Comparison of ENCODE assay signal across 8 cellular contexts in genomic region chr17:76556759-76557367, GRCh38. TPM values are rescaled to one million over a fixed set of nuclear protein-coding genes. Genes with fewer than 3 reads are reported as not detected.
DNase-seq lines count a peak whose midpoint lies in the region; ATAC-seq and TF ChIP-seq lines count a peak whose summit lies in the region.

No MANE protein-coding gene starts in this region.

- H3K4me1 ChIP-seq in A673 (ENCODE audit: insufficient read depth, low read length, poor library complexity, severe bottlenecking) = peaks cover 27% of the 10 kb centered on the region
- H3K4me1 ChIP-seq in HUES6 (ENCODE audit: control insufficient read depth, insufficient read depth, low read length) = peaks cover 23% of the 10 kb centered on the region
- peaks cover 6% of the 10 kb centered on the region for H3K4me1 ChIP-seq in parathyroid adenoma

- TSS peak; percentile 81 for BruUV-seq in A673 (replicated peaks; lab: Mats Ljungman, UMichigan)

- no peaks in the 10 kb centered on the region for H3K9me3 ChIP-seq in A673 (ENCODE audit: low read depth, low read length, poor library complexity, severe bottlenecking)
- no peaks in the 10 kb centered on the region for H3K9me3 ChIP-seq in HUES6 (ENCODE audit: control insufficient read depth, insufficient read depth, low read depth, low read length)
- H3K9me3 ChIP-seq in parathyroid adenoma (ENCODE audit: control insufficient read depth, low read length) = no peaks in the 10 kb centered on the region

- peak; percentile 31 for ATAC-seq in GM18868 (IDR thresholded peaks at IDR 0.05; ENCODE audit: unreplicated experiment)
- peak; percentile 19 for ATAC-seq in activated CD8-positive, alpha-beta T cell treated with anti-CD3 and anti-CD28 coated beads for 36 hours

- H3K27me3 ChIP-seq in A673 (replicated peaks; ENCODE audit: insufficient read depth, low read depth, low read length, poor library complexity) (no peaks in the 10 kb centered on the region), HUES6 (ENCODE audit: control insufficient read depth, insufficient read depth, low read length) (no peaks in the 10 kb centered on the region), parathyroid adenoma (ENCODE audit: control insufficient read depth, insufficient read depth, low read length) (no peaks in the 10 kb centered on the region)

- peak; percentile 34 for DNase-seq in A673 (ENCODE audit: low spot score)
- peak; percentile 27 for DNase-seq in activated CD8-positive, alpha-beta T cell treated with anti-CD3 and anti-CD28 coated beads for 36 hours
- DNase-seq in fibroblast of pulmonary artery (ENCODE audit: low read depth) = peak; percentile 84
- no peak for DNase-seq in germinal center (ENCODE audit: low spot score)
- no peak for DNase-seq in NCI-H82 treated with DMSO at 0.1 percent for 48 hours (lab: John Stamatoyannopoulos, UW; ENCODE audit: unreplicated experiment)

- H3K9ac ChIP-seq in HUES6 (ENCODE audit: low read length) (peak overlapping the region; percentile 70), parathyroid adenoma (peak overlapping the region; percentile 20)

- H3K4me3 ChIP-seq in A673 (ENCODE audit: low read depth, low read length, poor library complexity, severe bottlenecking) (peak overlapping the region; percentile 71), HUES6 (ENCODE audit: low read depth, low read length) (peak overlapping the region; percentile 92), fibroblast of pulmonary artery (replicated peaks; ENCODE audit: low read depth, low read length) (peak overlapping the region; percentile 99), parathyroid adenoma (ENCODE audit: low read depth, low read length) (peak overlapping the region; percentile 88)

- peak overlapping the region; percentile 98 for H3K27ac Mint-ChIP-seq in activated CD8-positive, alpha-beta T cell treated with anti-CD3 and anti-CD28 coated beads for 36 hours

- no peaks in the 10 kb centered on the region for H3K9me3 Mint-ChIP-seq in activated CD8-positive, alpha-beta T cell treated with anti-CD3 and anti-CD28 coated beads for 36 hours

- intact Hi-C loops in A673 (cut with micrococcal nuclease; ENCODE audit: unreplicated experiment) = loop anchor here (5.0 kb wide), 1 partner anchor 115 kb away; no protein-coding TSS in a partner anchor
- intact Hi-C loops in activated CD8-positive, alpha-beta T cell treated with anti-CD3 and anti-CD28 coated beads for 36 hours (cut with micrococcal nuclease) = loop anchor here (5.0 kb wide), 1 partner anchor 35 kb away; no protein-coding TSS in a partner anchor

- H3K27ac ChIP-seq in A673 (ENCODE audit: low read depth, low read length, poor library complexity, severe bottlenecking) = peak overlapping the region; percentile 88
- no peak overlapping the region for H3K27ac ChIP-seq in HUES6 (ENCODE audit: low read depth, low read length)
- H3K27ac ChIP-seq in parathyroid adenoma = peak overlapping the region; percentile 90

- H3K36me3 Mint-ChIP-seq in activated CD8-positive, alpha-beta T cell treated with anti-CD3 and anti-CD28 coated beads for 36 hours (ENCODE audit: low read depth) = peaks cover 48% of the 10 kb centered on the region

- H3K36me3 ChIP-seq in A673 (ENCODE audit: insufficient read depth, low read length, poor library complexity, severe bottlenecking) = peaks cover 28% of the 10 kb centered on the region
- peaks cover 37% of the 10 kb centered on the region for H3K36me3 ChIP-seq in HUES6 (ENCODE audit: control insufficient read depth, insufficient read depth, low read length)
- H3K36me3 ChIP-seq in parathyroid adenoma (ENCODE audit: control insufficient read depth, insufficient read depth, low read length) = no peaks in the 10 kb centered on the region

- TF ChIP-seq CTCF in A673 (conservative IDR thresholded peaks at IDR 0.05; ENCODE audit: low read depth, low read length) (no peak), fibroblast of pulmonary artery (IDR thresholded peaks at IDR 0.05; ENCODE audit: low read length, missing control alignments) (no peak), parathyroid adenoma (IDR thresholded peaks at IDR 0.05) (no peak)
- TF ChIP-seq CTCF in activated CD8-positive, alpha-beta T cell treated with anti-CD3 and anti-CD28 coated beads for 36 hours (IDR thresholded peaks at IDR 0.05) = no peak

- H3K79me2 ChIP-seq in parathyroid adenoma = peaks cover 20% of the 10 kb centered on the region

- CTCF ChIA-PET in A673 (lab: Charles Lee) = interaction anchor here (0.6 to 1.9 kb wide), 2 partner anchors 12 to 67 kb away, joined by 3 to 7 read pairs; no protein-coding TSS in a partner anchor
- CTCF ChIA-PET in activated CD8-positive, alpha-beta T cell treated with anti-CD3 and anti-CD28 coated beads for 36 hours (lab: Charles Lee) = interaction anchor here (1.0 to 7.3 kb wide), 10 partner anchors 8 to 277 kb away, joined by 3 to 64 read pairs (median 10); partner anchors contain the start of gene PRPSAP1

- peak overlapping the region; percentile 99 for H3K4me3 Mint-ChIP-seq in activated CD8-positive, alpha-beta T cell treated with anti-CD3 and anti-CD28 coated beads for 36 hours

- H3K27me3 Mint-ChIP-seq in activated CD8-positive, alpha-beta T cell treated with anti-CD3 and anti-CD28 coated beads for 36 hours = no peaks in the 10 kb centered on the region

- H3K4me2 ChIP-seq in parathyroid adenoma (ENCODE audit: low read length) = peak overlapping the region; percentile 93

- peaks cover 42% of the 10 kb centered on the region for H3K4me1 Mint-ChIP-seq in activated CD8-positive, alpha-beta T cell treated with anti-CD3 and anti-CD28 coated beads for 36 hours (ENCODE audit: low read depth)

- POLR2A ChIA-PET in A673 (lab: Charles Lee; ENCODE audit: low non-redundant PET) = interaction anchor here (0.6 to 0.8 kb wide), 2 partner anchors 10 to 94 kb away, joined by 3 to 4 read pairs; no protein-coding TSS in a partner anchor
- POLR2A ChIA-PET in activated CD8-positive, alpha-beta T cell treated with anti-CD3 and anti-CD28 coated beads for 36 hours (lab: Charles Lee) = interaction anchor here (0.6 to 4.0 kb wide), 25 partner anchors 11 to 204 kb away, joined by 3 to 40 read pairs (median 4); partner anchors contain the start of genes JMJD6, METTL23, PRCD and RHBDF2

- H2AFZ ChIP-seq in parathyroid adenoma = peak overlapping the region; percentile 92

RNA-seq across cellular contexts. Expression of gene PRCD, which starts 17.0 kb away (rescaled TPM):
- total RNA-seq in A673 (2021) = not detected in 2 replicates
- not detected for total RNA-seq in activated CD8-positive, alpha-beta T cell treated with anti-CD3 and anti-CD28 coated beads for 36 hours

RNA-seq across cellular contexts. Expression of gene CYGB, which starts 19.4 kb away (rescaled TPM):
- total RNA-seq in A673 (2021) = 0.56 and 0.61 TPM in 2 replicates
- under 1 TPM in 1 of 2 experiments, not detected in 1; 0.23 TPM for total RNA-seq in activated CD8-positive, alpha-beta T cell treated with anti-CD3 and anti-CD28 coated beads for 36 hours

RNA-seq across cellular contexts. Expression of gene ST6GALNAC2, which starts 28.8 kb away (rescaled TPM):
- total RNA-seq in A673 (2021) = not detected in 2 replicates
- total RNA-seq in activated CD8-positive, alpha-beta T cell treated with anti-CD3 and anti-CD28 coated beads for 36 hours = not detected

RNA-seq across cellular contexts. Expression of gene RHBDF2, which starts 55.6 kb away (rescaled TPM):
- total RNA-seq in A673 (2021) = 20.4 and 26.5 TPM in 2 replicates
- total RNA-seq in activated CD8-positive, alpha-beta T cell treated with anti-CD3 and anti-CD28 coated beads for 36 hours = 10 to 100 TPM; 19.9 to 20.4 TPM

Comparison
In these comparisons a context has a peak if more than half of its experiments do, and no peak if none do; other contexts are left out.
1. DNase-seq: peak in A673 (single experiment), activated CD8-positive, alpha-beta T cell treated with anti-CD3 and anti-CD28 coated beads for 36 hours (single experiment) and fibroblast of pulmonary artery (single experiment); none in germinal center (single experiment) and NCI-H82 treated with DMSO at 0.1 percent for 48 hours (single experiment).
2. Peak in every context shown above with its lines, with median percentiles within 50 percentile points of each other: H3K4me3 ChIP-seq.